In the genomic region with DNA sequence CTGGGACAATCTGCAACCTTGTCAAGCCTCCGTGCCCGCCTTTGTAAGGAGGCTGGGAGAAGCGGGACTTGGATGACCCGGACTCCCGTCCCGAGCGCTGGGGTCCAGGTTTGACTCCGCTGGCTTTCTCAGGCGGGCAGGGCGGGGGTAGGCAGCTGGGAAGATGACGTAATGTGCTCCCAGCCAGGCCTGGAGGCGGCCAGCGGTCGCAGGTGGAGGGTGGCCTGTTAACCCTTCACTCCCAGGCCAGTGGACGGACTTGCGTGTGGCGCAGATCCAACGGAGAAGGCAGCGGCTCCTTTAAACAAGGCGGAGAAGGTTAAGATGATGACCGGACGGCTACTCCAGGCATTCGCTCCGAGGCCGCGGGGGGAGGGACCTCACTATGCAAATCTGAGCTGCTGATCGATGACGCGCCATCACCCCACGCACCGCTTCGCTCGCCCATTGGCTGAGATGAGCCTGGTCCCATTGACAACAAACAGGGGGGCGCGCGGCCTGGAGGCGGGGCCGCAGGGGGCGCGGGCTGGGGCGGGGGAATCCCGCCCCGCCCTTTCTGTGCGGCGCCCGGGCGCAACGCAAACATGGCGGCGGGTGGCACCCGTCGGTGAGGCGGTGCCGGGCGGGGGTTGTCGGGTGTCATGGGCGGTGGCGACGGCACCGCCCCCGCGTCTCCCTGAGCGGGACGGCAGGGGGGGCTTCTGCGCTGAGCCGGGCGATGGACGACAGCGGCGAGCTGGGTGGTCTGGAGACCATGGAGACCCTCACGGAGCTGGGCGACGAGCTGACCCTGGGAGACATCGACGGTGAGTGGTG, we compare ENCODE assay signal across 1 cellular context.
TF ChIP-seq lines count a peak whose summit lies in the region.

A gene (plus strand): TSS at position 553 of the 816 bp plus-strand sequence. CDS start 166 bp downstream, at position 719.

TF ChIP-seq in HepG2, 621 proteins besides CTCF, POLR2A, EP300 and RAD21 (continued from another document and continues in another):
- TF ChIP-seq, protein P1, sequence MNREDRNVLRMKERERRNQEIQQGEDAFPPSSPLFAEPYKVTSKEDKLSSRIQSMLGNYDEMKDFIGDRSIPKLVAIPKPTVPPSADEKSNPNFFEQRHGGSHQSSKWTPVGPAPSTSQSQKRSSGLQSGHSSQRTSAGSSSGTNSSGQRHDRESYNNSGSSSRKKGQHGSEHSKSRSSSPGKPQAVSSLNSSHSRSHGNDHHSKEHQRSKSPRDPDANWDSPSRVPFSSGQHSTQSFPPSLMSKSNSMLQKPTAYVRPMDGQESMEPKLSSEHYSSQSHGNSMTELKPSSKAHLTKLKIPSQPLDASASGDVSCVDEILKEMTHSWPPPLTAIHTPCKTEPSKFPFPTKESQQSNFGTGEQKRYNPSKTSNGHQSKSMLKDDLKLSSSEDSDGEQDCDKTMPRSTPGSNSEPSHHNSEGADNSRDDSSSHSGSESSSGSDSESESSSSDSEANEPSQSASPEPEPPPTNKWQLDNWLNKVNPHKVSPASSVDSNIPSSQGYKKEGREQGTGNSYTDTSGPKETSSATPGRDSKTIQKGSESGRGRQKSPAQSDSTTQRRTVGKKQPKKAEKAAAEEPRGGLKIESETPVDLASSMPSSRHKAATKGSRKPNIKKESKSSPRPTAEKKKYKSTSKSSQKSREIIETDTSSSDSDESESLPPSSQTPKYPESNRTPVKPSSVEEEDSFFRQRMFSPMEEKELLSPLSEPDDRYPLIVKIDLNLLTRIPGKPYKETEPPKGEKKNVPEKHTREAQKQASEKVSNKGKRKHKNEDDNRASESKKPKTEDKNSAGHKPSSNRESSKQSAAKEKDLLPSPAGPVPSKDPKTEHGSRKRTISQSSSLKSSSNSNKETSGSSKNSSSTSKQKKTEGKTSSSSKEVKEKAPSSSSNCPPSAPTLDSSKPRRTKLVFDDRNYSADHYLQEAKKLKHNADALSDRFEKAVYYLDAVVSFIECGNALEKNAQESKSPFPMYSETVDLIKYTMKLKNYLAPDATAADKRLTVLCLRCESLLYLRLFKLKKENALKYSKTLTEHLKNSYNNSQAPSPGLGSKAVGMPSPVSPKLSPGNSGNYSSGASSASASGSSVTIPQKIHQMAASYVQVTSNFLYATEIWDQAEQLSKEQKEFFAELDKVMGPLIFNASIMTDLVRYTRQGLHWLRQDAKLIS (CRISPR knock-in tag; IDR thresholded peaks at IDR 0.05), result 0 out of 2 replicates have a peak, but pooled peaks have one; percentile 28
- TF ChIP-seq, protein P2, sequence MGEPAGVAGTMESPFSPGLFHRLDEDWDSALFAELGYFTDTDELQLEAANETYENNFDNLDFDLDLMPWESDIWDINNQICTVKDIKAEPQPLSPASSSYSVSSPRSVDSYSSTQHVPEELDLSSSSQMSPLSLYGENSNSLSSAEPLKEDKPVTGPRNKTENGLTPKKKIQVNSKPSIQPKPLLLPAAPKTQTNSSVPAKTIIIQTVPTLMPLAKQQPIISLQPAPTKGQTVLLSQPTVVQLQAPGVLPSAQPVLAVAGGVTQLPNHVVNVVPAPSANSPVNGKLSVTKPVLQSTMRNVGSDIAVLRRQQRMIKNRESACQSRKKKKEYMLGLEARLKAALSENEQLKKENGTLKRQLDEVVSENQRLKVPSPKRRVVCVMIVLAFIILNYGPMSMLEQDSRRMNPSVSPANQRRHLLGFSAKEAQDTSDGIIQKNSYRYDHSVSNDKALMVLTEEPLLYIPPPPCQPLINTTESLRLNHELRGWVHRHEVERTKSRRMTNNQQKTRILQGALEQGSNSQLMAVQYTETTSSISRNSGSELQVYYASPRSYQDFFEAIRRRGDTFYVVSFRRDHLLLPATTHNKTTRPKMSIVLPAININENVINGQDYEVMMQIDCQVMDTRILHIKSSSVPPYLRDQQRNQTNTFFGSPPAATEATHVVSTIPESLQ (CRISPR knock-in tag; conservative IDR thresholded peaks at IDR 0.05), result no peak
- TF ChIP-seq SIX4 (CRISPR knock-in tag; IDR thresholded peaks at IDR 0.05), result no peak
- TF ChIP-seq, protein P3, sequence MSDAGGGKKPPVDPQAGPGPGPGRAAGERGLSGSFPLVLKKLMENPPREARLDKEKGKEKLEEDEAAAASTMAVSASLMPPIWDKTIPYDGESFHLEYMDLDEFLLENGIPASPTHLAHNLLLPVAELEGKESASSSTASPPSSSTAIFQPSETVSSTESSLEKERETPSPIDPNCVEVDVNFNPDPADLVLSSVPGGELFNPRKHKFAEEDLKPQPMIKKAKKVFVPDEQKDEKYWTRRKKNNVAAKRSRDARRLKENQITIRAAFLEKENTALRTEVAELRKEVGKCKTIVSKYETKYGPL (CRISPR knock-in tag; IDR thresholded peaks at IDR 0.05), result no peak; the same call in 1 of the 2 replicates
- TF ChIP-seq ZNF556 (CRISPR knock-in tag; IDR thresholded peaks at IDR 0.05; ENCODE audit: borderline replicate concordance), result 0 out of 2 replicates have a peak, but pooled peaks have one; percentile 53
- TF ChIP-seq FOXO1 (CRISPR knock-in tag; IDR thresholded peaks at IDR 0.05), result no peak; the same call in 1 of the 2 replicates
- peak; percentile 29; the same call in 1 of the 2 replicates for TF ChIP-seq ZNF329 (CRISPR knock-in tag; IDR thresholded peaks at IDR 0.05; ENCODE audit: low read depth)
- peak; percentile 97 for TF ChIP-seq JUN (CRISPR knock-in tag; IDR thresholded peaks at IDR 0.05)
- TF ChIP-seq, protein P4, sequence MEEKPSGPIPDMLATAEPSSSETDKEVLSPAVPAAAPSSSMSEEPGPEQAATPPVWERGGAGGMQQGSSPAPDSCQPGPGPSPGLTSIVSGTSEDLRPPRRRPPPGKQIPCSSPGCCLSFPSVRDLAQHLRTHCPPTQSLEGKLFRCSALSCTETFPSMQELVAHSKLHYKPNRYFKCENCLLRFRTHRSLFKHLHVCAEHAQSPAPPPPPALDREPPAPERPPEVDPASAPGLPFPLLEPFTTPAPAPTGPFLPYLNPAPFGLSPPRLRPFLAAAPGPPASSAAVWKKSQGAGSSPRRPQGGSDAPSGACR (CRISPR knock-in tag; IDR thresholded peaks at IDR 0.05), result no peak
- TF ChIP-seq SIX1 (CRISPR knock-in tag; IDR thresholded peaks at IDR 0.05; ENCODE audit: borderline replicate concordance), result no peak
- TF ChIP-seq CHD4 (IDR thresholded peaks at IDR 0.05; ENCODE audit: borderline replicate concordance, low read length), result no peak
- TF ChIP-seq, protein P5, sequence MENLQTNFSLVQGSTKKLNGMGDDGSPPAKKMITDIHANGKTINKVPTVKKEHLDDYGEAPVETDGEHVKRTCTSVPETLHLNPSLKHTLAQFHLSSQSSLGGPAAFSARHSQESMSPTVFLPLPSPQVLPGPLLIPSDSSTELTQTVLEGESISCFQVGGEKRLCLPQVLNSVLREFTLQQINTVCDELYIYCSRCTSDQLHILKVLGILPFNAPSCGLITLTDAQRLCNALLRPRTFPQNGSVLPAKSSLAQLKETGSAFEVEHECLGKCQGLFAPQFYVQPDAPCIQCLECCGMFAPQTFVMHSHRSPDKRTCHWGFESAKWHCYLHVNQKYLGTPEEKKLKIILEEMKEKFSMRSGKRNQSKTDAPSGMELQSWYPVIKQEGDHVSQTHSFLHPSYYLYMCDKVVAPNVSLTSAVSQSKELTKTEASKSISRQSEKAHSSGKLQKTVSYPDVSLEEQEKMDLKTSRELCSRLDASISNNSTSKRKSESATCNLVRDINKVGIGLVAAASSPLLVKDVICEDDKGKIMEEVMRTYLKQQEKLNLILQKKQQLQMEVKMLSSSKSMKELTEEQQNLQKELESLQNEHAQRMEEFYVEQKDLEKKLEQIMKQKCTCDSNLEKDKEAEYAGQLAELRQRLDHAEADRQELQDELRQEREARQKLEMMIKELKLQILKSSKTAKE (CRISPR knock-in tag; IDR thresholded peaks at IDR 0.05; ENCODE audit: borderline replicate concordance), result no peak
- TF ChIP-seq ELF1 (CRISPR knock-in tag; IDR thresholded peaks at IDR 0.05), result peak; percentile 24; the same call in 1 of the 2 replicates
- no peak for TF ChIP-seq ZNF619 (CRISPR knock-in tag; IDR thresholded peaks at IDR 0.05)
- TF ChIP-seq, protein P6, sequence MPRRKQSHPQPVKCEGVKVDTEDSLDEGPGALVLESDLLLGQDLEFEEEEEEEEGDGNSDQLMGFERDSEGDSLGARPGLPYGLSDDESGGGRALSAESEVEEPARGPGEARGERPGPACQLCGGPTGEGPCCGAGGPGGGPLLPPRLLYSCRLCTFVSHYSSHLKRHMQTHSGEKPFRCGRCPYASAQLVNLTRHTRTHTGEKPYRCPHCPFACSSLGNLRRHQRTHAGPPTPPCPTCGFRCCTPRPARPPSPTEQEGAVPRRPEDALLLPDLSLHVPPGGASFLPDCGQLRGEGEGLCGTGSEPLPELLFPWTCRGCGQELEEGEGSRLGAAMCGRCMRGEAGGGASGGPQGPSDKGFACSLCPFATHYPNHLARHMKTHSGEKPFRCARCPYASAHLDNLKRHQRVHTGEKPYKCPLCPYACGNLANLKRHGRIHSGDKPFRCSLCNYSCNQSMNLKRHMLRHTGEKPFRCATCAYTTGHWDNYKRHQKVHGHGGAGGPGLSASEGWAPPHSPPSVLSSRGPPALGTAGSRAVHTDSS (CRISPR knock-in tag; conservative IDR thresholded peaks at IDR 0.05), result no peak
- peak; percentile 51 for TF ChIP-seq CBX1 (IDR thresholded peaks at IDR 0.05; ENCODE audit: low read depth)
- TF ChIP-seq, protein P7, sequence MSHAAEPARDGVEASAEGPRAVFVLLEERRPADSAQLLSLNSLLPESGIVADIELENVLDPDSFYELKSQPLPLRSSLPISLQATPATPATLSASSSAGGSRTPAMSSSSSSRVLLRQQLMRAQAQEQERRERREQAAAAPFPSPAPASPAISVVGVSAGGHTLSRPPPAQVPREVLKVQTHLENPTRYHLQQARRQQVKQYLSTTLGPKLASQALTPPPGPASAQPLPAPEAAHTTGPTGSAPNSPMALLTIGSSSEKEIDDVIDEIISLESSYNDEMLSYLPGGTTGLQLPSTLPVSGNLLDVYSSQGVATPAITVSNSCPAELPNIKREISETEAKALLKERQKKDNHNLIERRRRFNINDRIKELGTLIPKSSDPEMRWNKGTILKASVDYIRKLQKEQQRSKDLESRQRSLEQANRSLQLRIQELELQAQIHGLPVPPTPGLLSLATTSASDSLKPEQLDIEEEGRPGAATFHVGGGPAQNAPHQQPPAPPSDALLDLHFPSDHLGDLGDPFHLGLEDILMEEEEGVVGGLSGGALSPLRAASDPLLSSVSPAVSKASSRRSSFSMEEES (CRISPR knock-in tag; IDR thresholded peaks at IDR 0.05), result no peak; the same call in 1 of the 2 replicates
- no peak for TF ChIP-seq DPF2 (CRISPR knock-in tag; IDR thresholded peaks at IDR 0.05; ENCODE audit: borderline replicate concordance, low read depth)
- no peak for TF ChIP-seq TBX3 (IDR thresholded peaks at IDR 0.05; ENCODE audit: borderline replicate concordance)
- TF ChIP-seq ZNF256 (CRISPR knock-in tag; conservative IDR thresholded peaks at IDR 0.05), result no peak
- no peak for TF ChIP-seq ZNF572 (CRISPR knock-in tag; IDR thresholded peaks at IDR 0.05)
- TF ChIP-seq RBAK (CRISPR knock-in tag; IDR thresholded peaks at IDR 0.05), result no peak
- no peak for TF ChIP-seq GATA4 (IDR thresholded peaks at IDR 0.05; ENCODE audit: borderline replicate concordance, low read depth)
- peak; percentile 96 for TF ChIP-seq JUND (CRISPR knock-in tag; IDR thresholded peaks at IDR 0.05)
- no peak; the same call in 1 of the 2 replicates for TF ChIP-seq NFKB2 (CRISPR knock-in tag; IDR thresholded peaks at IDR 0.05; ENCODE audit: borderline replicate concordance)
- TF ChIP-seq, protein P8, sequence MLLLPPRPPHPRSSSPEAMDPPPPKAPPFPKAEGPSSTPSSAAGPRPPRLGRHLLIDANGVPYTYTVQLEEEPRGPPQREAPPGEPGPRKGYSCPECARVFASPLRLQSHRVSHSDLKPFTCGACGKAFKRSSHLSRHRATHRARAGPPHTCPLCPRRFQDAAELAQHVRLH (CRISPR knock-in tag; IDR thresholded peaks at IDR 0.05; ENCODE audit: borderline replicate concordance, low read depth), result peak; percentile 95
- TF ChIP-seq ZNF382 (CRISPR knock-in tag; IDR thresholded peaks at IDR 0.05; ENCODE audit: borderline replicate concordance), result no peak
- TF ChIP-seq, protein P9, sequence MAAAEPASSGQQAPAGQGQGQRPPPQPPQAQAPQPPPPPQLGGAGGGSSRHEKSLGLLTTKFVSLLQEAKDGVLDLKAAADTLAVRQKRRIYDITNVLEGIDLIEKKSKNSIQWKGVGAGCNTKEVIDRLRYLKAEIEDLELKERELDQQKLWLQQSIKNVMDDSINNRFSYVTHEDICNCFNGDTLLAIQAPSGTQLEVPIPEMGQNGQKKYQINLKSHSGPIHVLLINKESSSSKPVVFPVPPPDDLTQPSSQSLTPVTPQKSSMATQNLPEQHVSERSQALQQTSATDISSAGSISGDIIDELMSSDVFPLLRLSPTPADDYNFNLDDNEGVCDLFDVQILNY (CRISPR knock-in tag; conservative IDR thresholded peaks at IDR 0.05), result no peak
- TF ChIP-seq BRCA1 (CRISPR knock-in tag; IDR thresholded peaks at IDR 0.05), result no peak; the same call in 1 of the 2 replicates
- TF ChIP-seq RFX1 (IDR thresholded peaks at IDR 0.05), result no peak
- TF ChIP-seq, protein P10, sequence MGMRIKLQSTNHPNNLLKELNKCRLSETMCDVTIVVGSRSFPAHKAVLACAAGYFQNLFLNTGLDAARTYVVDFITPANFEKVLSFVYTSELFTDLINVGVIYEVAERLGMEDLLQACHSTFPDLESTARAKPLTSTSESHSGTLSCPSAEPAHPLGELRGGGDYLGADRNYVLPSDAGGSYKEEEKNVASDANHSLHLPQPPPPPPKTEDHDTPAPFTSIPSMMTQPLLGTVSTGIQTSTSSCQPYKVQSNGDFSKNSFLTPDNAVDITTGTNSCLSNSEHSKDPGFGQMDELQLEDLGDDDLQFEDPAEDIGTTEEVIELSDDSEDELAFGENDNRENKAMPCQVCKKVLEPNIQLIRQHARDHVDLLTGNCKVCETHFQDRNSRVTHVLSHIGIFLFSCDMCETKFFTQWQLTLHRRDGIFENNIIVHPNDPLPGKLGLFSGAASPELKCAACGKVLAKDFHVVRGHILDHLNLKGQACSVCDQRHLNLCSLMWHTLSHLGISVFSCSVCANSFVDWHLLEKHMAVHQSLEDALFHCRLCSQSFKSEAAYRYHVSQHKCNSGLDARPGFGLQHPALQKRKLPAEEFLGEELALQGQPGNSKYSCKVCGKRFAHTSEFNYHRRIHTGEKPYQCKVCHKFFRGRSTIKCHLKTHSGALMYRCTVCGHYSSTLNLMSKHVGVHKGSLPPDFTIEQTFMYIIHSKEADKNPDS (CRISPR knock-in tag; IDR thresholded peaks at IDR 0.05), result no peak
- TF ChIP-seq MTA3 (CRISPR knock-in tag; IDR thresholded peaks at IDR 0.05), result no peak
- peak; percentile 18; the same call in 1 of the 2 replicates for TF ChIP-seq HES4 (CRISPR knock-in tag; IDR thresholded peaks at IDR 0.05; ENCODE audit: borderline replicate concordance)
- no peak for TF ChIP-seq ARNT (IDR thresholded peaks at IDR 0.05)
- peak; percentile 95 for TF ChIP-seq REPIN1 (CRISPR knock-in tag; IDR thresholded peaks at IDR 0.05; ENCODE audit: borderline replicate concordance, low read depth)
- TF ChIP-seq KAT2B (IDR thresholded peaks at IDR 0.05; ENCODE audit: borderline replicate concordance, low read depth, low read length), result no peak
- TF ChIP-seq, protein P11, sequence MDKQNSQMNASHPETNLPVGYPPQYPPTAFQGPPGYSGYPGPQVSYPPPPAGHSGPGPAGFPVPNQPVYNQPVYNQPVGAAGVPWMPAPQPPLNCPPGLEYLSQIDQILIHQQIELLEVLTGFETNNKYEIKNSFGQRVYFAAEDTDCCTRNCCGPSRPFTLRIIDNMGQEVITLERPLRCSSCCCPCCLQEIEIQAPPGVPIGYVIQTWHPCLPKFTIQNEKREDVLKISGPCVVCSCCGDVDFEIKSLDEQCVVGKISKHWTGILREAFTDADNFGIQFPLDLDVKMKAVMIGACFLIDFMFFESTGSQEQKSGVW (CRISPR knock-in tag; IDR thresholded peaks at IDR 0.05; ENCODE audit: borderline replicate concordance), result no peak; the same call in 1 of the 2 replicates
- TF ChIP-seq MIER3 (CRISPR knock-in tag; IDR thresholded peaks at IDR 0.05; ENCODE audit: borderline replicate concordance), result peak; percentile 44; the same call in 1 of the 2 replicates
- TF ChIP-seq, protein P12, sequence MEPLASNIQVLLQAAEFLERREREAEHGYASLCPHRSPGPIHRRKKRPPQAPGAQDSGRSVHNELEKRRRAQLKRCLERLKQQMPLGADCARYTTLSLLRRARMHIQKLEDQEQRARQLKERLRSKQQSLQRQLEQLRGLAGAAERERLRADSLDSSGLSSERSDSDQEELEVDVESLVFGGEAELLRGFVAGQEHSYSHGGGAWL (CRISPR knock-in tag; IDR thresholded peaks at IDR 0.05), result no peak; the same call in 1 of the 2 replicates
